13 cellular contexts compared by ENCODE assay signal in genomic region chr21:37408464-37409193, GRCh38. TPM values are rescaled to one million over a fixed set of nuclear protein-coding genes. Genes with fewer than 3 reads are reported as not detected.
DNase-seq lines count a peak whose midpoint lies in the region; ATAC-seq, FAIRE-seq and TF ChIP-seq lines count a peak whose summit lies in the region.
"Had no signal": no experiment of that assay in that cellular context is flagged by ENCODE, and none has a peak within 500 bp of the region (broad histone marks: within the 10 kb centered on the region; RNA-seq: fewer than 3 reads in every experiment).

No MANE protein-coding gene starts in this region.

- no peaks in the 10 kb centered on the region for H3K27me3 Mint-ChIP-seq in osteocyte (ENCODE audit: unreplicated experiment)

- no peaks in the 10 kb centered on the region for H3K9me3 Mint-ChIP-seq in osteocyte (ENCODE audit: unreplicated experiment)

- H3K27me3 ChIP-seq in brain microvascular endothelial cell (replicated peaks), result no peaks in the 10 kb centered on the region
- H3K27me3 ChIP-seq: vagina had no signal

- peak overlapping the region; percentile 84 for H3K27ac Mint-ChIP-seq in osteocyte (ENCODE audit: unreplicated experiment)

- DNase-seq in GM18507 (ENCODE audit: extremely low spot score, insufficient read length, low read depth), result no peak
- no peak for DNase-seq in brain microvascular endothelial cell
- no peak for DNase-seq in osteocyte (ENCODE audit: extremely low spot score, unreplicated experiment)
- DNase-seq in DMS153 treated with DMSO at 0.1 percent for 48 hours (lab: John Stamatoyannopoulos, UW; ENCODE audit: unreplicated experiment), result no peak
- DNase-seq: dermis blood vessel endothelial cell, DMS153, left cardiac atrium, NCI-H187 treated with DMSO at 0.1 percent for 48 hours had no signal

- peak; percentile 18 for ATAC-seq in HG02884 (IDR thresholded peaks at IDR 0.05; ENCODE audit: unreplicated experiment)
- no peak for ATAC-seq in GM19467 (IDR thresholded peaks at IDR 0.05; ENCODE audit: unreplicated experiment)
- no peak for ATAC-seq in GM19463 (IDR thresholded peaks at IDR 0.05; ENCODE audit: unreplicated experiment)
- ATAC-seq: left cardiac atrium had no signal

- H3K36me3 ChIP-seq in brain microvascular endothelial cell (replicated peaks), result no peaks in the 10 kb centered on the region
- H3K36me3 ChIP-seq: vagina had no signal

- H3K4me3 Mint-ChIP-seq in osteocyte (ENCODE audit: unreplicated experiment), result no peak overlapping the region

- peak; percentile 38 for FAIRE-seq in GM18507 (lab: Jason Lieb, UNC)
- FAIRE-seq: HTR-8/SVneo had no signal

- H3K4me1 Mint-ChIP-seq in osteocyte (ENCODE audit: unreplicated experiment), result peaks cover 55% of the 10 kb centered on the region

- in situ Hi-C loops in brain microvascular endothelial cell (cut with HindIII; ENCODE audit: low pct_ligation_motif_present, low sequenced_read_pairs), result no loop called here

- TF ChIP-seq CTCF in brain microvascular endothelial cell (IDR thresholded peaks at IDR 0.05; ENCODE audit: low read depth, low read length, missing control alignments) (no peak), osteocyte (IDR thresholded peaks at IDR 0.05) (no peak)

- peak overlapping the region; percentile 44 for H3K27ac ChIP-seq in brain microvascular endothelial cell
- H3K27ac ChIP-seq: vagina had no signal

- H3K4me3 ChIP-seq in brain microvascular endothelial cell (ENCODE audit: low read depth, low read length), result no peak overlapping the region
- H3K4me3 ChIP-seq: vagina had no signal

- H3K36me3 Mint-ChIP-seq in osteocyte (ENCODE audit: unreplicated experiment), result peaks cover 3% of the 10 kb centered on the region

RNA-seq across cellular contexts. Expression of gene DYRK1A, which starts 42.1 kb away (rescaled TPM):
- total RNA-seq in osteocyte, result 58.4 and 63.2 TPM in 2 replicates
